In the genomic region with DNA sequence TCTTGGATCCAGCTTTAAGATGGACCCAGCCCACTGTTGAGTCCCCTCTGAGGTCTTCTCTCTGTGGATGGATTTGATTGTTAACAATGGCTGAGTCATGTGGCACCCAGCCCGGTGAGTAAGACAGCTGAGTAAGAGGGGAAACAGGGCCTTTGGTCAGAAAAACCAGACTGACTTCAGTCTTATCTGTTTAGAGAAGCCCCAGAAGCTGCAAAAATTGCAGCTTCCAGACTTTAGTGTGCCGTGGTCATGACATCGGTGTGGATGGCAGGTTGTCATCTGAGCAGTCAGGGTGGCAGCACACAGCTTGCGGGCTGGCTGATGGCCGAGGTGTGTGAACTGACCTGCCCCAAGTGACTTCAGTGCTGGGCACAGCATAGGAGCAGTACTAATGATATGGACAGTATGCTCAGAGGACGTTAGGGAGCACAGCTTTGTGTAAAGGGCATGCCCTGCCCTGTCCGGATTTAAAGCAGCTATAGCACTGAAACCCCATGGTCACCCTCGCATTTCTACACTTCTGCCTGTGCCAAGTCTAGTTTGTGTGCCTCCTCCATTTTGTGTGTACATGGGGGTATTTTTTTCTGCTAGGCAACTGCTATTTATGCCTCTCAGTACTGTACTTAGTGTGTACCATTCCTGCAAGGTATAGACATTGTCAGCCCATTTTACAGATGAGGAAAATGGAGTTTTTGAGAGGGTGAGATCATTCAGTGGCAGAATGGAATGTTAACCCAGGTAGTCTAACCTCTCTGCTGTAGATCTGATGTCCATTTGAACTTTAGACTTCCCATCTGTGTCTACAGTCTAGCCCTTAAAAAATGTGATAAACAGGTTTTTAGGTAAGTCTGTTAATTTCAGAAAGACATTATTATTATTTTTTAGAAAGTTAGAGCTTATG, we compare ENCODE assay signal across 8 cellular contexts. TPM values are rescaled to one million over a fixed set of nuclear protein-coding genes. Genes with fewer than 3 reads are reported as not detected.
DNase-seq lines count a peak whose midpoint lies in the region; ATAC-seq and TF ChIP-seq lines count a peak whose summit lies in the region.

No MANE protein-coding gene starts in this region.

- peak overlapping the region in 1 of 2 donors; percentile 12 for H3K27ac Mint-ChIP-seq in stimulated activated naive CD8-positive, alpha-beta T cell treated with anti-CD3 and anti-CD28 coated beads, Interleukin-15, amount 100 ng/mL, for 72 hours

- H3K27me3 Mint-ChIP-seq in stimulated activated naive CD8-positive, alpha-beta T cell treated with anti-CD3 and anti-CD28 coated beads, Interleukin-15, amount 100 ng/mL, for 72 hours = no peaks in the 10 kb centered on the region

- H3K9me3 ChIP-seq in duodenal mucosa (ENCODE audit: control insufficient read depth in 1 of 2, low read length in 2 of 2) (peaks cover 0 to 1% of the 10 kb centered on the region in 2 donors), mucosa of descending colon (no peaks in the 10 kb centered on the region)

- H3K27ac ChIP-seq in duodenal mucosa (ENCODE audit: low read depth, low read length) = peak overlapping the region; percentile 66

- DNase-seq in activated CD4-positive, CD25-positive, alpha-beta regulatory T cell (lab: John Stamatoyannopoulos, UW) = no peak
- DNase-seq in mucosa of descending colon = peak; percentile 59 to 73 (median 69)
- peak; percentile 19 to 55 for DNase-seq in stimulated activated naive CD8-positive, alpha-beta T cell treated with anti-CD3 and anti-CD28 coated beads, Interleukin-15, amount 100 ng/mL, for 72 hours
- no peak for DNase-seq in effector CD4-positive, alpha-beta T cell

- no peaks in the 10 kb centered on the region for H3K27me3 ChIP-seq in duodenal mucosa (ENCODE audit: control insufficient read depth in 1 of 2, insufficient read depth in 2 of 2, low read length in 2 of 2)

- H3K4me3 ChIP-seq in duodenal mucosa (ENCODE audit: low read depth in 1 of 2, low read length in 2 of 2) (no peak overlapping the region), mucosa of descending colon (no peak overlapping the region)

- no peak for TF ChIP-seq CTCF in mucosa of descending colon (IDR thresholded peaks at IDR 0.05)

- peaks cover 60% of the 10 kb centered on the region for H3K4me1 Mint-ChIP-seq in stimulated activated naive CD8-positive, alpha-beta T cell treated with anti-CD3 and anti-CD28 coated beads, Interleukin-15, amount 100 ng/mL, for 72 hours

- H3K36me3 ChIP-seq in duodenal mucosa (ENCODE audit: control insufficient read depth in 1 of 2, insufficient read depth in 2 of 2, low read length in 2 of 2) = no peaks in the 10 kb centered on the region
- no peaks in the 10 kb centered on the region for H3K36me3 ChIP-seq in mucosa of descending colon (ENCODE audit: low read depth)

- H3K9ac ChIP-seq in duodenal mucosa (ENCODE audit: low read depth in 1 of 2, low read length in 2 of 2) = peak overlapping the region; percentile 12 to 13

- H3K9me3 Mint-ChIP-seq in stimulated activated naive CD8-positive, alpha-beta T cell treated with anti-CD3 and anti-CD28 coated beads, Interleukin-15, amount 100 ng/mL, for 72 hours = no peaks in the 10 kb centered on the region

- intact Hi-C loops in mucosa of descending colon (cut with DNase I, micrococcal nuclease) = no loop called here

- no peak overlapping the region for H3K4me3 Mint-ChIP-seq in stimulated activated naive CD8-positive, alpha-beta T cell treated with anti-CD3 and anti-CD28 coated beads, Interleukin-15, amount 100 ng/mL, for 72 hours

- H3K4me1 ChIP-seq in duodenal mucosa (ENCODE audit: control insufficient read depth in 1 of 2, insufficient read depth in 2 of 2, low read length in 2 of 2) = peaks cover 37 to 50% of the 10 kb centered on the region in 2 donors
- H3K4me1 ChIP-seq in mucosa of descending colon (ENCODE audit: low read depth) = peaks cover 36% of the 10 kb centered on the region

- peak; percentile 95 to 97 for ATAC-seq in activated CD4-positive, CD25-positive, alpha-beta regulatory T cell treated with anti-CD3 and anti-CD28 coated beads, Interleukin-2, amount 50 U/mL, for 24 hours
- ATAC-seq in SK-N-SH treated with all-trans-retinoic acid at 6 μM for 48 hours (peak; percentile 80), mucosa of descending colon (peak; percentile 85), HG02938 (IDR thresholded peaks at IDR 0.05; ENCODE audit: unreplicated experiment) (no peak)
- peak; percentile 96 for ATAC-seq in stimulated activated naive CD8-positive, alpha-beta T cell treated with anti-CD3 and anti-CD28 coated beads, Interleukin-15, amount 100 ng/mL, for 72 hours

TF ChIP-seq in SK-N-SH treated with all-trans-retinoic acid at 6 μM for 48 hours, 23 proteins besides CTCF, POLR2A, EP300 and RAD21:
- no peak for TF ChIP-seq BACH2 (CRISPR knock-in tag; IDR thresholded peaks at IDR 0.05; ENCODE audit: borderline replicate concordance)
- TF ChIP-seq, protein P1, sequence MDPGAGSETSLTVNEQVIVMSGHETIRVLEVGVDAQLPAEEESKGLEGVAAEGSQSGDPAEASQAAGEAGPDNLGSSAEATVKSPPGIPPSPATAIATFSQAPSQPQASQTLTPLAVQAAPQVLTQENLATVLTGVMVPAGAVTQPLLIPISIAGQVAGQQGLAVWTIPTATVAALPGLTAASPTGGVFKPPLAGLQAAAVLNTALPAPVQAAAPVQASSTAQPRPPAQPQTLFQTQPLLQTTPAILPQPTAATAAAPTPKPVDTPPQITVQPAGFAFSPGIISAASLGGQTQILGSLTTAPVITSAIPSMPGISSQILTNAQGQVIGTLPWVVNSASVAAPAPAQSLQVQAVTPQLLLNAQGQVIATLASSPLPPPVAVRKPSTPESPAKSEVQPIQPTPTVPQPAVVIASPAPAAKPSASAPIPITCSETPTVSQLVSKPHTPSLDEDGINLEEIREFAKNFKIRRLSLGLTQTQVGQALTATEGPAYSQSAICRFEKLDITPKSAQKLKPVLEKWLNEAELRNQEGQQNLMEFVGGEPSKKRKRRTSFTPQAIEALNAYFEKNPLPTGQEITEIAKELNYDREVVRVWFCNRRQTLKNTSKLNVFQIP (CRISPR knock-in tag; IDR thresholded peaks at IDR 0.05; ENCODE audit: borderline replicate concordance, low read depth) = no peak
- no peak for TF ChIP-seq ZNF70 (CRISPR knock-in tag; IDR thresholded peaks at IDR 0.05)
- TF ChIP-seq, protein P2, sequence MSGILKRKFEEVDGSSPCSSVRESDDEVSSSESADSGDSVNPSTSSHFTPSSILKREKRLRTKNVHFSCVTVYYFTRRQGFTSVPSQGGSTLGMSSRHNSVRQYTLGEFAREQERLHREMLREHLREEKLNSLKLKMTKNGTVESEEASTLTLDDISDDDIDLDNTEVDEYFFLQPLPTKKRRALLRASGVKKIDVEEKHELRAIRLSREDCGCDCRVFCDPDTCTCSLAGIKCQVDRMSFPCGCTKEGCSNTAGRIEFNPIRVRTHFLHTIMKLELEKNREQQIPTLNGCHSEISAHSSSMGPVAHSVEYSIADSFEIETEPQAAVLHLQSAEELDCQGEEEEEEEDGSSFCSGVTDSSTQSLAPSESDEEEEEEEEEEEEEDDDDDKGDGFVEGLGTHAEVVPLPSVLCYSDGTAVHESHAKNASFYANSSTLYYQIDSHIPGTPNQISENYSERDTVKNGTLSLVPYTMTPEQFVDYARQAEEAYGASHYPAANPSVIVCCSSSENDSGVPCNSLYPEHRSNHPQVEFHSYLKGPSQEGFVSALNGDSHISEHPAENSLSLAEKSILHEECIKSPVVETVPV (CRISPR knock-in tag; IDR thresholded peaks at IDR 0.05) = no peak
- no peak for TF ChIP-seq ZNF565 (CRISPR knock-in tag; conservative IDR thresholded peaks at IDR 0.05; ENCODE audit: low read depth)
- TF ChIP-seq ZC3H10 (CRISPR knock-in tag; IDR thresholded peaks at IDR 0.05) = no peak
- TF ChIP-seq RARB (CRISPR knock-in tag; IDR thresholded peaks at IDR 0.05) = no peak
- TF ChIP-seq, protein P3, sequence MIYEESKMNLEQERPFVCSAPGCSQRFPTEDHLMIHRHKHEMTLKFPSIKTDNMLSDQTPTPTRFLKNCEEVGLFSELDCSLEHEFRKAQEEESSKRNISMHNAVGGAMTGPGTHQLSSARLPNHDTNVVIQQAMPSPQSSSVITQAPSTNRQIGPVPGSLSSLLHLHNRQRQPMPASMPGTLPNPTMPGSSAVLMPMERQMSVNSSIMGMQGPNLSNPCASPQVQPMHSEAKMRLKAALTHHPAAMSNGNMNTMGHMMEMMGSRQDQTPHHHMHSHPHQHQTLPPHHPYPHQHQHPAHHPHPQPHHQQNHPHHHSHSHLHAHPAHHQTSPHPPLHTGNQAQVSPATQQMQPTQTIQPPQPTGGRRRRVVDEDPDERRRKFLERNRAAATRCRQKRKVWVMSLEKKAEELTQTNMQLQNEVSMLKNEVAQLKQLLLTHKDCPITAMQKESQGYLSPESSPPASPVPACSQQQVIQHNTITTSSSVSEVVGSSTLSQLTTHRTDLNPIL (CRISPR knock-in tag; IDR thresholded peaks at IDR 0.05; ENCODE audit: low read depth) = 0 out of 2 replicates have a peak, but pooled peaks have one; percentile 18
- no peak for TF ChIP-seq OSR1 (CRISPR knock-in tag; IDR thresholded peaks at IDR 0.05)
- TF ChIP-seq TOX (CRISPR knock-in tag; IDR thresholded peaks at IDR 0.05; ENCODE audit: borderline replicate concordance) = no peak
- TF ChIP-seq ISL1 (CRISPR knock-in tag; IDR thresholded peaks at IDR 0.05) = 0 out of 2 replicates have a peak, but pooled peaks have one; percentile 25
- no peak for TF ChIP-seq TCF4 (CRISPR knock-in tag; IDR thresholded peaks at IDR 0.05; ENCODE audit: borderline replicate concordance)
- TF ChIP-seq ZFP3 (CRISPR knock-in tag; IDR thresholded peaks at IDR 0.05) = no peak
- TF ChIP-seq SNAI2 (CRISPR knock-in tag; IDR thresholded peaks at IDR 0.05) = no peak
TF ChIP-seq in SK-N-SH treated with all-trans-retinoic acid at 6 μM for 48 hours: peak in this region for 2.

RNA-seq across cellular contexts. Expression of a gene that starts 44.4 kb away (rescaled TPM):
- total RNA-seq in mucosa of descending colon = 100 to 1,000 TPM; 256 to 555 (median 357) TPM

Comparison
In these comparisons a context has a peak if more than half of its experiments do, and no peak if none do; other contexts are left out.
1. DNase-seq: peak in mucosa of descending colon (3 of 3) and stimulated activated naive CD8-positive, alpha-beta T cell treated with anti-CD3 and anti-CD28 coated beads, Interleukin-15, amount 100 ng/mL, for 72 hours (2 of 2); none in activated CD4-positive, CD25-positive, alpha-beta regulatory T cell (0 of 4) and effector CD4-positive, alpha-beta T cell (single experiment).